In genomic region chr7:130912910-130913720, GRCh38 we compare ENCODE assay signal across 8 cellular contexts.
A peak's percentile ranks its signal among the peaks of the same experiment; 100 is the strongest.
DNase-seq lines count a peak whose midpoint lies in the region; ATAC-seq, FAIRE-seq and TF ChIP-seq lines count a peak whose summit lies in the region.

No MANE protein-coding gene starts in this region.

- H3K36me3 ChIP-seq in ACC112 (ENCODE audit: insufficient read depth, low read length), result peaks cover 26% of the 10 kb centered on the region
- H3K36me3 ChIP-seq in aorta (ENCODE audit: control insufficient read depth in 1 of 2, insufficient read depth in 2 of 2, low read length in 1 of 2), result no peaks in the 10 kb centered on the region

- H3K4me3 Mint-ChIP-seq in activated T-helper 2 cell treated with anti-CD3 and anti-CD28 coated beads, Interferon-gamma antibody, Interleukin-2, Interleukin-4, amounts not matched to agents 10 μg/mL and 5 μg/mL and 100 μg/mL, durations not matched to agents 14 hours and 24 hours and 36 hours (ENCODE audit: low read depth), result peak overlapping the region; percentile 86

- H3K4me1 ChIP-seq in ACC112 (ENCODE audit: control insufficient read depth, insufficient read depth, low read length, unreplicated experiment) (peaks cover 57% of the 10 kb centered on the region), foreskin keratinocyte (peaks cover 38% of the 10 kb centered on the region), aorta (ENCODE audit: control insufficient read depth in 1 of 2, insufficient read depth in 2 of 2, low read length in 2 of 2) (peaks cover 3 to 11% of the 10 kb centered on the region in 2 donors)

- peaks cover 79% of the 10 kb centered on the region for H3K4me1 Mint-ChIP-seq in activated T-helper 2 cell treated with anti-CD3 and anti-CD28 coated beads, Interferon-gamma antibody, Interleukin-2, Interleukin-4, amounts not matched to agents 10 μg/mL and 5 μg/mL and 100 μg/mL, durations not matched to agents 14 hours and 24 hours and 36 hours (ENCODE audit: low read depth)

- H3K27me3 ChIP-seq in ACC112 (ENCODE audit: insufficient read depth, low read length), result no peaks in the 10 kb centered on the region
- H3K27me3 ChIP-seq in foreskin keratinocyte, result no peaks in the 10 kb centered on the region
- no peaks in the 10 kb centered on the region for H3K27me3 ChIP-seq in aorta (ENCODE audit: control insufficient read depth in 1 of 2, insufficient read depth in 2 of 2, low read length in 1 of 2)

- H3K9me3 ChIP-seq in aorta (ENCODE audit: control insufficient read depth, low read length), result no peaks in the 10 kb centered on the region

- no peak overlapping the region for H2AFZ ChIP-seq in ACC112 (ENCODE audit: low read length, unreplicated experiment)

- 0 to 1% methylated on average over 17 of the region's 17 CpGs for WGBS in aorta, 2 donors

- H3K27ac ChIP-seq in ACC112 (ENCODE audit: low read depth, low read length) (peak overlapping the region; percentile 99), foreskin keratinocyte (peak overlapping the region; percentile 84), aorta (ENCODE audit: low read depth in 1 of 2, low read length in 2 of 2) (peak overlapping the region; percentile 89 to 90)

- no peak for TF ChIP-seq CTCF in foreskin keratinocyte (conservative IDR thresholded peaks at IDR 0.05)

- DNase-seq in RCC 7860 (ENCODE audit: low spot score) (peak; percentile 100), foreskin keratinocyte (peak; percentile 99), retina (peak; percentile 51), aorta (peak; percentile 86 to 91)
- peak; percentile 80 for DNase-seq in activated T-helper 2 cell treated with anti-CD3 and anti-CD28 coated beads, Interferon-gamma antibody, Interleukin-2, Interleukin-4, amounts not matched to agents 10 μg/mL and 5 μg/mL and 100 μg/mL, durations not matched to agents 14 hours and 24 hours and 36 hours (ENCODE audit: low spot score)

- peaks cover 84% of the 10 kb centered on the region for H3K79me2 ChIP-seq in ACC112 (ENCODE audit: control insufficient read depth, insufficient read depth, low read length, unreplicated experiment)

- peaks cover 82% of the 10 kb centered on the region for H3K36me3 Mint-ChIP-seq in activated T-helper 2 cell treated with anti-CD3 and anti-CD28 coated beads, Interferon-gamma antibody, Interleukin-2, Interleukin-4, amounts not matched to agents 10 μg/mL and 5 μg/mL and 100 μg/mL, durations not matched to agents 14 hours and 24 hours and 36 hours (ENCODE audit: low read depth)

- no peaks in the 10 kb centered on the region for H3K9me3 Mint-ChIP-seq in activated T-helper 2 cell treated with anti-CD3 and anti-CD28 coated beads, Interferon-gamma antibody, Interleukin-2, Interleukin-4, amounts not matched to agents 10 μg/mL and 5 μg/mL and 100 μg/mL, durations not matched to agents 14 hours and 24 hours and 36 hours

- peak overlapping the region; percentile 94 for H3K4me3 ChIP-seq in ACC112 (ENCODE audit: low read depth, low read length)
- H3K4me3 ChIP-seq in aorta (ENCODE audit: low read length in 2 of 2), result peak overlapping the region; percentile 72 to 80

- peak overlapping the region; percentile 86 for H3K27ac Mint-ChIP-seq in activated T-helper 2 cell treated with anti-CD3 and anti-CD28 coated beads, Interferon-gamma antibody, Interleukin-2, Interleukin-4, amounts not matched to agents 10 μg/mL and 5 μg/mL and 100 μg/mL, durations not matched to agents 14 hours and 24 hours and 36 hours

- FAIRE-seq in RCC 7860 (lab: Jason Lieb, UNC), result peak; percentile 95

- intact Hi-C loops in activated T-helper 2 cell treated with anti-CD3 and anti-CD28 coated beads, Interferon-gamma antibody, Interleukin-2, Interleukin-4, amounts not matched to agents 10 μg/mL and 5 μg/mL and 100 μg/mL, durations not matched to agents 14 hours and 24 hours and 36 hours (cut with micrococcal nuclease), result loop anchor here (1.0 to 5.0 kb wide), 13 partner anchors 12 to 319 kb away; no protein-coding TSS in a partner anchor
- intact Hi-C loops in aorta (cut with DNase I), result no loop called here

- ATAC-seq in GM18909 (IDR thresholded peaks at IDR 0.05; ENCODE audit: poor library complexity, unreplicated experiment) (peak; percentile 91), HG03139 (IDR thresholded peaks at IDR 0.05; ENCODE audit: unreplicated experiment) (peak; percentile 91), foreskin keratinocyte (peak; percentile 77), aorta (ENCODE audit: low FRiP score) (peak; percentile 84)

- no peaks in the 10 kb centered on the region for H3K27me3 Mint-ChIP-seq in activated T-helper 2 cell treated with anti-CD3 and anti-CD28 coated beads, Interferon-gamma antibody, Interleukin-2, Interleukin-4, amounts not matched to agents 10 μg/mL and 5 μg/mL and 100 μg/mL, durations not matched to agents 14 hours and 24 hours and 36 hours (ENCODE audit: low read depth)

Comparison
In these comparisons a context has a peak if more than half of its experiments do, and no peak if none do; other contexts are left out.
1. Peak in every context shown above with its lines: DNase-seq, ATAC-seq, H3K4me3 ChIP-seq and H3K27ac ChIP-seq.